1 cellular context compared by ENCODE assay signal in the genomic region with DNA sequence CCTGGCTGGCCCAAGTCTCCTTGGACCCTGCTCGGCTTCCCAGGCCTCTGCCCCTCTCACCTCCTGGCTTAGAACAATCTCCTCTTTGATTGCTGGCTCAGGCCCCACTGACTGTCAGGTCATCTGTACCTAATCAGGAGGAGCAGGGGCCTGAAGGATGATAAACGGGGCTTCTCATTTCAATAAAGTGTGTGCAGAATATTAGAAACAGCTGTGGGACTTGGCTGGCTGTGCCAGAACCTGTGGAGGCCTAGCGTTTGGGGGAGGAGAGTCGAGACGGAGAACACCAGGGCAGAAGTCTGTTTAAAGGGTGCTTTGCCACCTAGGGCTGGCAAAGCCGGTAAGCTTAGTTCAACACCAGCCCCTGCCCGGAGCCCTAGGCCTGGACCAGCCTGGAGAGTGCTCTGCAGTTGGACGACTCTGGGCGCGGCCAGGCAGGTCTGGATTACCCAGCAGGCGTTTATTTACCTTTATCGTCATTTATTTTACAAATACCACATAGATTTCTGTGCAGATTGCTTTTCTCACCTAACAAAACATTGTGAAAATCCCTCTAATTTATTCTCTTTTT.
TF ChIP-seq lines count a peak whose summit lies in the region.

No MANE protein-coding gene starts in this region.

TF ChIP-seq in K562, 482 proteins besides CTCF, POLR2A, EP300 and RAD21:
- TF ChIP-seq, protein P1, sequence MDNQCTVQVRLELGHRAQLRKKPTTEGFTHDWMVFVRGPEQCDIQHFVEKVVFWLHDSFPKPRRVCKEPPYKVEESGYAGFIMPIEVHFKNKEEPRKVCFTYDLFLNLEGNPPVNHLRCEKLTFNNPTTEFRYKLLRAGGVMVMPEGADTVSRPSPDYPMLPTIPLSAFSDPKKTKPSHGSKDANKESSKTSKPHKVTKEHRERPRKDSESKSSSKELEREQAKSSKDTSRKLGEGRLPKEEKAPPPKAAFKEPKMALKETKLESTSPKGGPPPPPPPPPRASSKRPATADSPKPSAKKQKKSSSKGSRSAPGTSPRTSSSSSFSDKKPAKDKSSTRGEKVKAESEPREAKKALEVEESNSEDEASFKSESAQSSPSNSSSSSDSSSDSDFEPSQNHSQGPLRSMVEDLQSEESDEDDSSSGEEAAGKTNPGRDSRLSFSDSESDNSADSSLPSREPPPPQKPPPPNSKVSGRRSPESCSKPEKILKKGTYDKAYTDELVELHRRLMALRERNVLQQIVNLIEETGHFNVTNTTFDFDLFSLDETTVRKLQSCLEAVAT (IDR thresholded peaks at IDR 0.05): peak in 1 of 2 experiments; percentile 37; a peak in 1 of 4 replicates
- TF ChIP-seq, protein P2, sequence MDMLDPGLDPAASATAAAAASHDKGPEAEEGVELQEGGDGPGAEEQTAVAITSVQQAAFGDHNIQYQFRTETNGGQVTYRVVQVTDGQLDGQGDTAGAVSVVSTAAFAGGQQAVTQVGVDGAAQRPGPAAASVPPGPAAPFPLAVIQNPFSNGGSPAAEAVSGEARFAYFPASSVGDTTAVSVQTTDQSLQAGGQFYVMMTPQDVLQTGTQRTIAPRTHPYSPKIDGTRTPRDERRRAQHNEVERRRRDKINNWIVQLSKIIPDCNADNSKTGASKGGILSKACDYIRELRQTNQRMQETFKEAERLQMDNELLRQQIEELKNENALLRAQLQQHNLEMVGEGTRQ (CRISPR knock-in tag; IDR thresholded peaks at IDR 0.05): no peak
